In the genomic region with DNA sequence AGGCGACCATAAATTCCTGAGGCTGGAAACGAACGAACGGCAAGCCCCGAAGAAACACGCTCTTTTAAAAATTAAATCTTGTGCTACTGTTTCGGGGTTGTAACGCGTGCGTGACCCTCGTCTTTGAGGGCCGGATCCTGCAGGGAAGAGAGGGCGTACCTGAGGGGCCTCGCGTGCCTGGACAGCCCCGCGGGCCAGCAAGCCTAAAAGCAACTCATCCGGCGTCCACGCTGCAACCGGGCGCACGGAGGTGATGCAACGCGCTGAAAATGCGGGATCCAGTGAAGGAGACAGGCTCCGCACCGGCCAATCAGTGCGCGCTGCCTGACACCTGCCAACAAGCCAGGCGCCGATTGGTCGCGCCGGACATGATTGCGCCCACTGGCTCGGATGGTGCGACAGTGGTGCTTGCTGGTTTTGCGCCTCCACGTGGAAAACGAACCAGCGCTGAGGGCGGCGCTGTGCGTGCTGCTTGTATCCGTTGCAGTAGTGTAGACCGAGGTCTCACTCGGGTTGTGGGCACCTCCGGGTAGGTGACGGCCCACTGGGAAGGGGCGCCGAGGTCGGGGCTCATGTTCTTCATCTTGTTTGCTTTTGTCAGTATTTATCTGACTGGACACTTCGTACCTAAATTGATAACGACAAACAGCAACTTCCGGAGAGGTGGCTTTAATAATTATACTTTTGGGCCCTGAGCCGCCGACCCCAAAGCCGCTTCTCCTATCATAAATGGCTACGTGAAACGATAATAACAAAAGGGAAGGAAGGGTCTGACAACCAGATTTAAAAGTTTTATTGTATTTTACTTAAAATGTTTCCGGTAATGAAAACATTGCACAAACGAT, we compare ENCODE assay signal across 8 cellular contexts. TPM values are rescaled to one million over a fixed set of nuclear protein-coding genes. Genes with fewer than 3 reads are reported as not detected.
DNase-seq lines count a peak whose midpoint lies in the region; ATAC-seq and TF ChIP-seq lines count a peak whose summit lies in the region.

Gene IARS1, minus strand, starts transcription at position 246 of the 845 bp plus-strand sequence. CDS start 4,278 bp downstream, outside the sequence.

- no peaks in the 10 kb centered on the region for H3K27me3 ChIP-seq in spleen (replicated peaks in 1 of 7)

- peak in 6 of 11 experiments; percentile 30 to 59 (median 38) for TF ChIP-seq CTCF in spleen (IDR thresholded peaks at IDR 0.05 in 8 of 11, conservative IDR thresholded peaks at IDR 0.05 in 3 of 11)

- DNase-seq in AG20443 (ENCODE audit: low spot score): peak; percentile 98
- DNase-seq in NCI-H345 treated with DMSO at 0.1 percent for 48 hours (lab: John Stamatoyannopoulos, UW; ENCODE audit: unreplicated experiment): peak; percentile 72
- DNase-seq in activated CD4-positive, CD25-positive, alpha-beta regulatory T cell (lab: John Stamatoyannopoulos, UW): peak; percentile 94 to 99 (median 98)
- peak; percentile 99 for DNase-seq in central memory CD4-positive, alpha-beta T cell
- DNase-seq in inferior parietal cortex (ENCODE audit: extremely low spot score): peak; percentile 98
- peak; percentile 98 for DNase-seq in spleen

- peak within 1 kb of the TSS; percentile 61 to 85 (median 76) for H3K4me3 ChIP-seq in spleen

- peak in 1 of 3 donors; percentile 80 for TF ChIP-seq POLR2A in spleen (IDR thresholded peaks at IDR 0.05)

- peaks cover 0 to 43% (median 18%) of the 10 kb centered on the region in 6 donors for H3K36me3 ChIP-seq in spleen

- peak within 1 kb of the TSS; percentile 66 to 91 (median 86) for H3K27ac ChIP-seq in spleen

- 0% methylated on average over 31 to 63 of the region's 63 CpGs for WGBS in spleen, 5 donors

- ATAC-seq in GM19025 (IDR thresholded peaks at IDR 0.05; ENCODE audit: low read depth, unreplicated experiment) (peak; percentile 97), HG03342 (IDR thresholded peaks at IDR 0.05; ENCODE audit: unreplicated experiment) (peak; percentile 94)

- intact Hi-C loops in spleen (cut with DNase I; ENCODE audit: low total_unique reads): loop anchor here (5.0 kb wide), 1 partner anchor 34 kb away; the partner anchor contains the start of genes CENPP and NOL8

- peaks cover 21 to 74% (median 37%) of the 10 kb centered on the region in 6 donors for H3K4me1 ChIP-seq in spleen

- H3K9me3 ChIP-seq in spleen: no peaks in the 10 kb centered on the region

RNA-seq across cellular contexts. Expression of gene IARS1, which starts in this region (rescaled TPM):
- 100 to 1,000 TPM in 1 of 7 donors, 10 to 100 TPM in 6; 58.3 to 110 (median 71.5) TPM for total RNA-seq in spleen
- polyA plus RNA-seq in spleen: 10 to 100 TPM; 16.0 to 25.6 (median 22.9) TPM

Comparison
In these comparisons a context has a peak if more than half of its experiments do, and no peak if none do; other contexts are left out.
1. Peak in every context shown above with its lines: DNase-seq, ATAC-seq, H3K4me3 ChIP-seq and H3K27ac ChIP-seq.